28 cellular contexts compared by ENCODE assay signal in genomic region chr1:42192106-42192505, GRCh38. TPM values are rescaled to one million over a fixed set of nuclear protein-coding genes. Genes with fewer than 3 reads are reported as not detected.
"Had no signal": no experiment of that assay in that cellular context is flagged by ENCODE, and none has a peak within 500 bp of the region (broad histone marks: within the 10 kb centered on the region; RNA-seq: fewer than 3 reads in every experiment).

No MANE protein-coding gene starts in this region.

- H3K27ac ChIP-seq: colonic mucosa, foreskin keratinocyte, neural progenitor cell, tibial artery had no signal

- H3K4me3 Mint-ChIP-seq: activated CD4-positive, alpha-beta T cell treated with anti-CD3 and anti-CD28 coated beads, Interleukin-2, amount 10 ng/mL, durations not matched to agents 7 days and 5 days; endodermal cell; neural progenitor cell; stimulated activated effector memory CD8-positive, alpha-beta T cell treated with anti-CD3 and anti-CD28 coated beads, Interleukin-12 subunit alpha, Interleukin-12 subunit beta, amount 100 ng/mL, for 72 hours had no signal

- H3K9me3 ChIP-seq: colonic mucosa, SK-N-SH, tibial artery had no signal

- H3K4me2 ChIP-seq: neural progenitor cell, SK-N-SH had no signal

- H3K27me3 ChIP-seq: colonic mucosa, foreskin keratinocyte, neural progenitor cell, tibial artery had no signal

- H3K4me1 Mint-ChIP-seq: endodermal cell, neural progenitor cell had no signal

- H3K4me3 ChIP-seq: colonic mucosa, lung, neural progenitor cell, tibial artery had no signal

- H3K27ac Mint-ChIP-seq: activated CD4-positive, alpha-beta T cell treated with anti-CD3 and anti-CD28 coated beads, Interleukin-2, amount 10 ng/mL, durations not matched to agents 7 days and 5 days; endodermal cell; neural progenitor cell; progenitor cell of endocrine pancreas had no signal

- H3K9me3 Mint-ChIP-seq: activated CD4-positive, alpha-beta T cell treated with anti-CD3 and anti-CD28 coated beads, Interleukin-2, amount 10 ng/mL, durations not matched to agents 7 days and 5 days; activated naive CD4-positive, alpha-beta T cell treated with anti-CD3 and anti-CD28 coated beads, Interleukin-2, amount 50 U/mL, for 72 hours; endodermal cell; neural progenitor cell; stimulated activated effector memory CD8-positive, alpha-beta T cell treated with anti-CD3 and anti-CD28 coated beads, Interleukin-12 subunit alpha, Interleukin-12 subunit beta, amount 100 ng/mL, for 72 hours had no signal

- H2AFZ ChIP-seq: neural progenitor cell had no signal

- DNase-seq: activated CD4-positive, alpha-beta T cell treated with anti-CD3 and anti-CD28 coated beads, Interleukin-2, amount 10 ng/mL, durations not matched to agents 7 days and 5 days; activated CD4-positive, CD25-positive, alpha-beta regulatory T cell; activated CD8-positive, alpha-beta memory T cell treated with anti-CD3 and anti-CD28 coated beads, Interleukin-2, amount 50 U/mL, for 4 hours; activated effector memory CD4-positive, alpha-beta T cell treated with anti-CD3 and anti-CD28 coated beads, Interleukin-2, amount 50 U/mL, for 16 hours; activated T-cell treated with anti-CD3 and anti-CD28 coated beads, Interleukin-2, amount 50 U/mL, for 48 hours; amniotic stem cell; caudate nucleus; colonic mucosa; endodermal cell; foreskin keratinocyte; glutamatergic neuron; hypothalamus; kidney; midbrain; SK-N-SH; stimulated activated CD4-positive, alpha-beta T cell treated with anti-CD3 and anti-CD28 coated beads, Interleukin-4, amount 100 ng/mL, for 24 hours; tibial artery had no signal

- H3K4me1 ChIP-seq: colonic mucosa, tibial artery had no signal

- ATAC-seq: activated naive CD4-positive, alpha-beta T cell treated with anti-CD3 and anti-CD28 coated beads, Interleukin-2, amount 50 U/mL, for 72 hours; foreskin keratinocyte; left lobe of liver; stimulated activated effector memory CD8-positive, alpha-beta T cell treated with anti-CD3 and anti-CD28 coated beads, Interleukin-12 subunit alpha, Interleukin-12 subunit beta, amount 100 ng/mL, for 72 hours had no signal

- H3K9ac ChIP-seq: neural progenitor cell, SK-N-SH had no signal

- H3K9me2 ChIP-seq: SK-N-SH had no signal

- H3K27me3 Mint-ChIP-seq: activated CD4-positive, alpha-beta T cell treated with anti-CD3 and anti-CD28 coated beads, Interleukin-2, amount 10 ng/mL, durations not matched to agents 7 days and 5 days; progenitor cell of endocrine pancreas had no signal

- H3K36me3 ChIP-seq: colonic mucosa had no signal

RNA-seq across cellular contexts. Expression of gene GUCA2A, which starts 27.6 kb away (rescaled TPM):
- total RNA-seq: activated CD4-positive, alpha-beta T cell treated with anti-CD3 and anti-CD28 coated beads, Interleukin-2, amount 10 ng/mL, durations not matched to agents 7 days and 5 days; activated naive CD4-positive, alpha-beta T cell treated with anti-CD3 and anti-CD28 coated beads, Interleukin-2, amount 50 U/mL, for 72 hours; epithelial cell of proximal tubule; fibroblast of lung; foreskin keratinocyte; kidney; left lobe of liver; lung; osteoblast; progenitor cell of endocrine pancreas; skeletal muscle tissue had no signal
- polyA plus RNA-seq: fibroblast of lung, foreskin keratinocyte, SK-N-SH had no signal

RNA-seq across cellular contexts. Expression of gene GUCA2B, which starts 38.9 kb away (rescaled TPM):
- total RNA-seq: activated CD4-positive, alpha-beta T cell treated with anti-CD3 and anti-CD28 coated beads, Interleukin-2, amount 10 ng/mL, durations not matched to agents 7 days and 5 days; activated naive CD4-positive, alpha-beta T cell treated with anti-CD3 and anti-CD28 coated beads, Interleukin-2, amount 50 U/mL, for 72 hours; endodermal cell; epithelial cell of proximal tubule; fibroblast of lung; foreskin keratinocyte; kidney; lung; osteoblast; skeletal muscle tissue; subcutaneous adipose tissue had no signal
- polyA plus RNA-seq: fibroblast of lung, foreskin keratinocyte, lung, SK-N-SH had no signal
